In the genomic region with DNA sequence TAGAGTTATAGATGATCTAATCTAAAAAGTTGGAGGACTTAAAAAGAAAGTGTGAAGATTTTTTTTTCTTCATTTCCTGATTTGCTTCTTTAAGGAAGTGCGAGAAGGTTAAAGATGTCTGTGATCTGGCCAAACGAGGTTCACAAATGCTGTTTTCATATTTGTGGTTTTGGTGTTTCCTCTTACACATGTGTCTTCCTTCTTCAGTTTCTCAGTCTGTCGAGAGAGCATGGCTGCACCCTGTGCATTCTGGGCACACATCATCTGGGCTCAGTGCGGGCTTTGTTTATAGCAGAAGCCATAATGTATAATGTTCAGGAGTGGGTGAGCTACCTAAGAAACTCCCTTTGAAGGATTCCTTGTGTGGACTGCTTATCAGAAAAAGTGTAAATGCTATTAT, we compare ENCODE assay signal across 8 cellular contexts.
DNase-seq lines count a peak whose midpoint lies in the region; ATAC-seq and TF ChIP-seq lines count a peak whose summit lies in the region.

No MANE protein-coding gene starts in this region.

- peak overlapping the region; percentile 85 for H3K27ac Mint-ChIP-seq in activated CD8-positive, alpha-beta T cell treated with anti-CD3 and anti-CD28 coated beads for 36 hours

- H3K4me3 ChIP-seq in foreskin fibroblast (ENCODE audit: low read depth in 1 of 2, low read length in 2 of 2), result no peak overlapping the region

- peak; percentile 97 for ATAC-seq in GM21737 (IDR thresholded peaks at IDR 0.05; ENCODE audit: unreplicated experiment)
- peak; percentile 96 for ATAC-seq in activated CD8-positive, alpha-beta T cell treated with anti-CD3 and anti-CD28 coated beads for 36 hours

- DNase-seq in Daoy (ENCODE audit: low read depth) (peak; percentile 64), LoVo (ENCODE audit: low spot score) (peak; percentile 54), foreskin fibroblast (peak; percentile 73 to 78), iPS-NIHi11 (ENCODE audit: low spot score) (no peak), NCI-H2171 (lab: John Stamatoyannopoulos, UW) (no peak)
- peak; percentile 69 for DNase-seq in activated CD8-positive, alpha-beta T cell treated with anti-CD3 and anti-CD28 coated beads for 36 hours
- peak; percentile 19 to 29 for DNase-seq in stimulated activated CD8-positive, alpha-beta memory T cell treated with anti-CD3 and anti-CD28 coated beads, Interleukin-7, amount 100 ng/mL, for 4 hours (ENCODE audit: low read depth in 2 of 2)

- H3K4me1 Mint-ChIP-seq in activated CD8-positive, alpha-beta T cell treated with anti-CD3 and anti-CD28 coated beads for 36 hours (ENCODE audit: low read depth), result peaks cover 21% of the 10 kb centered on the region

- no peaks in the 10 kb centered on the region for H3K36me3 Mint-ChIP-seq in activated CD8-positive, alpha-beta T cell treated with anti-CD3 and anti-CD28 coated beads for 36 hours (ENCODE audit: low read depth)

- intact Hi-C loops in activated CD8-positive, alpha-beta T cell treated with anti-CD3 and anti-CD28 coated beads for 36 hours (cut with micrococcal nuclease), result no loop called here

- no peaks in the 10 kb centered on the region for H3K27me3 Mint-ChIP-seq in activated CD8-positive, alpha-beta T cell treated with anti-CD3 and anti-CD28 coated beads for 36 hours

- no peak for TF ChIP-seq CTCF in activated CD8-positive, alpha-beta T cell treated with anti-CD3 and anti-CD28 coated beads for 36 hours (IDR thresholded peaks at IDR 0.05)
- TF ChIP-seq CTCF in foreskin fibroblast (IDR thresholded peaks at IDR 0.05; ENCODE audit: low read depth, low read length), result no peak

- peak overlapping the region; percentile 45 for H3K4me3 Mint-ChIP-seq in activated CD8-positive, alpha-beta T cell treated with anti-CD3 and anti-CD28 coated beads for 36 hours

- POLR2A ChIA-PET in activated CD8-positive, alpha-beta T cell treated with anti-CD3 and anti-CD28 coated beads for 36 hours (lab: Charles Lee), result no interaction called here

- H3K9me3 Mint-ChIP-seq in activated CD8-positive, alpha-beta T cell treated with anti-CD3 and anti-CD28 coated beads for 36 hours, result no peaks in the 10 kb centered on the region

- CTCF ChIA-PET in activated CD8-positive, alpha-beta T cell treated with anti-CD3 and anti-CD28 coated beads for 36 hours (lab: Charles Lee), result no interaction called here

Comparison
In these comparisons a context has a peak if more than half of its experiments do, and no peak if none do; other contexts are left out.
1. DNase-seq: peak in Daoy (single experiment), LoVo (single experiment), activated CD8-positive, alpha-beta T cell treated with anti-CD3 and anti-CD28 coated beads for 36 hours (single experiment), foreskin fibroblast (2 of 2) and stimulated activated CD8-positive, alpha-beta memory T cell treated with anti-CD3 and anti-CD28 coated beads, Interleukin-7, amount 100 ng/mL, for 4 hours (2 of 2); none in iPS-NIHi11 (single experiment) and NCI-H2171 (single experiment).